In the genomic region with DNA sequence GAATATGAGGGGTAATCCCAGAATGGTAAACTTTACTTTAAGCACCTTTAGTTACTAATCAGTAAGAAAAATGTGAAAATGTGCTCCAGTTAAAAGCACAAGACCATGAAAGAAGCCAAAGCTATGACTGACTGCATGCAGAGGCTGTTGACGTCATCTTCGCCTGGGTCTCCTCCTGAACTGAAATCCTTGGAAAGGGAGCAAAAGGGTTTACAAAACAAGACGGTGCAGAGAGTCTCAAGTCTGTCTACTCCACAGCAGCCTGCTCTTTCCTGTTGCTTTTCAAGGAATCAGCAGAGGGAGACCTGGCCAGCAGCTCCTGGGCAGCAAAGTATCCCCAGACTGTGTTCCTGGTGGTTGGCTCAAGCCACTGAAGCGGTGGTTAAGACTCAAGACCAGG, we compare ENCODE assay signal across 13 cellular contexts. TPM values are rescaled to one million over a fixed set of nuclear protein-coding genes. Genes with fewer than 3 reads are reported as not detected.
DNase-seq lines count a peak whose midpoint lies in the region; ATAC-seq and TF ChIP-seq lines count a peak whose summit lies in the region.
"Had no signal": no experiment of that assay in that cellular context is flagged by ENCODE, and none has a peak within 500 bp of the region (broad histone marks: within the 10 kb centered on the region; RNA-seq: fewer than 3 reads in every experiment).

No MANE protein-coding gene starts in this region.

- TF ChIP-seq POLR2A in body of pancreas (IDR thresholded peaks at IDR 0.05), result no peak

- peak; percentile 31 for ATAC-seq in body of pancreas
- no peak for ATAC-seq in thoracic aorta (ENCODE audit: insufficient number of reproducible peaks, low FRiP score, low read depth)
- ATAC-seq in GM18517 (IDR thresholded peaks at IDR 0.05; ENCODE audit: unreplicated experiment), result no peak
- ATAC-seq: stimulated activated naive CD8-positive, alpha-beta T cell treated with anti-CD3 and anti-CD28 coated beads, Interleukin-15, Interleukin-2, amounts not matched to agents 100 U/mL and 50 U/mL, for 24 hours had no signal

- H2AFZ ChIP-seq in Loucy (ENCODE audit: low read length), result no peak overlapping the region

- peaks cover 2% of the 10 kb centered on the region; the same call in 1 of the 2 replicates for H3K36me3 ChIP-seq in Loucy (ENCODE audit: insufficient read depth, low read length)
- no peaks in the 10 kb centered on the region for H3K36me3 ChIP-seq in body of pancreas (replicated peaks in 1 of 2; ENCODE audit: insufficient read depth in 1 of 2, low read depth in 2 of 2)
- H3K36me3 ChIP-seq in muscle layer of colon (ENCODE audit: insufficient read depth, low read length), result peaks cover 6% of the 10 kb centered on the region
- H3K36me3 ChIP-seq in thoracic aorta, result no peaks in the 10 kb centered on the region

- POLR2A ChIA-PET in GM10248 (lab: Yijun Ruan, JAX), result interaction anchor here (1.0 kb wide), 1 partner anchor 9 kb away, joined by 3 read pairs; no protein-coding TSS in a partner anchor

- no peak overlapping the region for H3K4me3 ChIP-seq in Loucy (ENCODE audit: low read length, poor library complexity, severe bottlenecking)
- no peak overlapping the region for H3K4me3 ChIP-seq in body of pancreas
- peak overlapping the region in 1 of 2 donors; percentile 22 for H3K4me3 ChIP-seq in muscle layer of colon (ENCODE audit: low read depth in 1 of 2, low read length in 2 of 2)
- H3K4me3 ChIP-seq in thoracic aorta, result peak overlapping the region; percentile 3
- H3K4me3 ChIP-seq: spleen had no signal

- peaks cover 100% of the 10 kb centered on the region for H3K79me2 ChIP-seq in Loucy (ENCODE audit: insufficient read depth, low read length)

- H3K27me3 ChIP-seq in Loucy (ENCODE audit: insufficient read depth, low read length, poor library complexity, severe bottlenecking), result no peaks in the 10 kb centered on the region
- H3K27me3 ChIP-seq in body of pancreas, result no peaks in the 10 kb centered on the region
- no peaks in the 10 kb centered on the region for H3K27me3 ChIP-seq in muscle layer of colon (ENCODE audit: control insufficient read depth in 1 of 2, insufficient read depth in 2 of 2, low read length in 2 of 2)
- H3K27me3 ChIP-seq in thoracic aorta (replicated peaks; ENCODE audit: insufficient read depth), result no peaks in the 10 kb centered on the region
- H3K27me3 ChIP-seq: spleen had no signal

- H3K9ac ChIP-seq in Loucy (ENCODE audit: low read depth, low read length, poor library complexity, severe bottlenecking), result no peak overlapping the region
- H3K9ac ChIP-seq in muscle layer of colon (ENCODE audit: low read length), result no peak overlapping the region

- H3F3A ChIP-seq in Loucy (ENCODE audit: low read depth), result no peaks in the 10 kb centered on the region

- peaks cover 95% of the 10 kb centered on the region for H4K20me1 ChIP-seq in Loucy (ENCODE audit: insufficient read depth, low read length, poor library complexity, severe bottlenecking)

- peak overlapping the region in 1 of 4 donors; percentile 4 for H3K27ac ChIP-seq in body of pancreas
- peak overlapping the region; percentile 42 for H3K27ac ChIP-seq in muscle layer of colon (ENCODE audit: low read depth, low read length)
- peak overlapping the region; percentile 45 to 72 for H3K27ac ChIP-seq in thoracic aorta

- H3K4me1 ChIP-seq in Loucy (ENCODE audit: insufficient read depth, low read length, poor library complexity, severe bottlenecking), result peaks cover 57% of the 10 kb centered on the region
- peaks cover 65% of the 10 kb centered on the region for H3K4me1 ChIP-seq in body of pancreas
- peaks cover 28% of the 10 kb centered on the region for H3K4me1 ChIP-seq in muscle layer of colon (ENCODE audit: insufficient read depth, low read length)
- H3K4me1 ChIP-seq in thoracic aorta (ENCODE audit: control insufficient read depth in 1 of 2, low read depth in 2 of 2), result peaks cover 20 to 37% of the 10 kb centered on the region in 2 donors

- intact Hi-C loops in body of pancreas (cut with DNase I), result no loop called here

- peak overlapping the region; percentile 39 for H3K4me2 ChIP-seq in Loucy (ENCODE audit: low read depth, low read length, poor library complexity, severe bottlenecking)

- TF ChIP-seq CTCF in Loucy (conservative IDR thresholded peaks at IDR 0.05; ENCODE audit: low read length) (no peak), body of pancreas (IDR thresholded peaks at IDR 0.05) (no peak), thoracic aorta (IDR thresholded peaks at IDR 0.05) (no peak), GM10248 (IDR thresholded peaks at IDR 0.05; ENCODE audit: control extremely low read depth, extremely low read depth, low read depth, missing control alignments) (no peak)

- no peak for DNase-seq in body of pancreas
- DNase-seq in thoracic aorta (ENCODE audit: low spot score), result no peak
- no peak for DNase-seq in GM10248 (ENCODE audit: extremely low spot score)
- DNase-seq in activated CD8-positive, alpha-beta memory T cell treated with anti-CD3 and anti-CD28 coated beads, Interleukin-2, amount 50 U/mL, for 48 hours, result no peak
- DNase-seq: activated CD4-positive, alpha-beta T cell treated with anti-CD3 and anti-CD28 coated beads for 48 hours; mesendoderm; NCI-H1436; spleen; stimulated activated naive CD8-positive, alpha-beta T cell treated with anti-CD3 and anti-CD28 coated beads, Interleukin-15, Interleukin-2, amounts not matched to agents 100 U/mL and 50 U/mL, for 24 hours; T-helper 2 cell had no signal

- WGBS in body of pancreas, 2 donors, result 76 to 86% methylated on average over 4 of the region's 4 CpGs

- H3K9me2 ChIP-seq in Loucy (replicated peaks; ENCODE audit: low read depth, low read length), result no peaks in the 10 kb centered on the region

- H3K9me3 ChIP-seq in Loucy (ENCODE audit: insufficient read depth, low read depth, low read length) (no peaks in the 10 kb centered on the region), body of pancreas (no peaks in the 10 kb centered on the region), muscle layer of colon (ENCODE audit: low read length) (no peaks in the 10 kb centered on the region), thoracic aorta (no peaks in the 10 kb centered on the region)
- H3K9me3 ChIP-seq: spleen had no signal

- CTCF ChIA-PET in GM10248 (lab: Yijun Ruan, JAX), result interaction anchor here (0.7 to 3.8 kb wide), 5 partner anchors 8 to 274 kb away, joined by 3 to 25 read pairs (median 4); no protein-coding TSS in a partner anchor

RNA-seq across cellular contexts. Expression of a gene that starts 10.2 kb away (rescaled TPM):
- total RNA-seq in body of pancreas (10 to 100 TPM; 47.5 to 57.7 TPM), thoracic aorta (100 to 1,000 TPM in 1 of 2 donors, 10 to 100 TPM in 1; 69.9 to 184 TPM)

RNA-seq across cellular contexts. Expression of a gene that starts 53.7 kb away (rescaled TPM):
- total RNA-seq in body of pancreas, result 10 to 100 TPM; 14.8 to 20.0 TPM
- total RNA-seq in thoracic aorta, result 10 to 100 TPM in 1 of 2 donors, 1 to 10 TPM in 1; 4.1 to 10.2 TPM
